In genomic region chr1:102002057-102002456, GRCh38 we compare ENCODE assay signal across 34 cellular contexts. TPM values are rescaled to one million over a fixed set of nuclear protein-coding genes. Genes with fewer than 3 reads are reported as not detected.
"Had no signal": no experiment of that assay in that cellular context is flagged by ENCODE, and none has a peak within 500 bp of the region (broad histone marks: within the 10 kb centered on the region; RNA-seq: fewer than 3 reads in every experiment).

No MANE protein-coding gene starts in this region.

- H3K9me3 ChIP-seq: adrenal gland, body of pancreas, esophagus muscularis mucosa, ovary, testis, transverse colon had no signal

- DNase-seq: activated CD4-positive, alpha-beta memory T cell treated with anti-CD3 and anti-CD28 coated beads for 36 hours; activated CD4-positive, alpha-beta T cell treated with anti-CD3 and anti-CD28 coated beads for 48 hours; activated CD8-positive, alpha-beta memory T cell treated with anti-CD3 and anti-CD28 coated beads, Interleukin-2, amount 50 U/mL, for 4 hours; activated effector memory CD4-positive, alpha-beta T cell treated with anti-CD3 and anti-CD28 coated beads, Interleukin-2, amount 50 U/mL, for 16 hours; activated naive CD4-positive, alpha-beta T cell treated with anti-CD3 and anti-CD28 coated beads for 36 hours; activated naive CD8-positive, alpha-beta T cell treated with anti-CD3 and anti-CD28 coated beads for 36 hours; activated T-cell treated with anti-CD3 and anti-CD28 coated beads, Interleukin-2, amount 50 U/mL, for 1 hour; adrenal gland; aorta; body of pancreas; dermis blood vessel endothelial cell; effector CD4-positive, alpha-beta T cell; foreskin keratinocyte; heart left ventricle; hypothalamus; immature natural killer cell; kidney; left colon; mammary epithelial cell; ovary; retina; stimulated activated CD4-positive, alpha-beta T cell treated with anti-CD3 and anti-CD28 coated beads, Interleukin-12 subunit alpha, Interleukin-12 subunit beta, amount 100 ng/mL, for 4 hours; stimulated activated CD4-positive, alpha-beta T cell treated with anti-CD3 and anti-CD28 coated beads, Interleukin-4, amount 100 ng/mL, for 1 hour; stimulated activated naive CD8-positive, alpha-beta T cell treated with anti-CD3 and anti-CD28 coated beads, Interleukin-15, Interleukin-2, amounts not matched to agents 100 U/mL and 50 U/mL, for 24 hours; testis; transverse colon had no signal

- H3K36me3 ChIP-seq: adrenal gland, esophagus muscularis mucosa, heart left ventricle, ovary, transverse colon had no signal

- ATAC-seq: body of pancreas; foreskin keratinocyte; heart left ventricle; left colon; sciatic nerve; stimulated activated naive CD8-positive, alpha-beta T cell treated with anti-CD3 and anti-CD28 coated beads, Interleukin-15, Interleukin-2, amounts not matched to agents 100 U/mL and 50 U/mL, for 24 hours had no signal

- H3K27ac ChIP-seq: adrenal gland, body of pancreas, esophagus muscularis mucosa, foreskin keratinocyte, heart left ventricle, ovary, skin epidermis, testis, transverse colon, VCaP had no signal

- H3K4me1 ChIP-seq: adrenal gland, body of pancreas, esophagus muscularis mucosa, foreskin keratinocyte, heart left ventricle, testis, transverse colon had no signal

- H3K4me3 ChIP-seq: adrenal gland, body of pancreas, esophagus muscularis mucosa, heart left ventricle, ovary, skin epidermis, testis, transverse colon had no signal

RNA-seq across cellular contexts. Expression of gene OLFM3, which starts 5.3 kb away (rescaled TPM):
- total RNA-seq: activated CD4-positive, alpha-beta memory T cell treated with anti-CD3 and anti-CD28 coated beads for 36 hours; activated CD8-positive, alpha-beta memory T cell treated with anti-CD3 and anti-CD28 coated beads for 36 hours; activated naive CD4-positive, alpha-beta T cell treated with anti-CD3 and anti-CD28 coated beads for 36 hours; activated naive CD8-positive, alpha-beta T cell treated with anti-CD3 and anti-CD28 coated beads for 36 hours; activated T-helper 1 cell treated with anti-CD3 and anti-CD28 coated beads, Interleukin-12 subunit alpha, Interleukin-12 subunit beta, Interleukin-2, Interleukin-4 antibody, amounts not matched to agents 30 ng/mL and 10 ng/mL and 1 ng/mL, durations not matched to agents 14 hours and 24 hours and 36 hours; aorta; body of pancreas; dermis blood vessel endothelial cell; foreskin keratinocyte; heart left ventricle; liver; mammary epithelial cell; mucosa of gallbladder; sciatic nerve had no signal
